Comparison of ENCODE assay signal across 10 cellular contexts in genomic region chrX:36753602-36754001, GRCh38.
"Had no signal": no experiment of that assay in that cellular context is flagged by ENCODE, and none has a peak within 500 bp of the region (broad histone marks: within the 10 kb centered on the region; RNA-seq: fewer than 3 reads in every experiment).

No MANE protein-coding gene starts in this region.

- H3K4me1 Mint-ChIP-seq: GM23338, H9 had no signal

- H3K9me3 ChIP-seq: HAP-1 had no signal

- H3K4me3 ChIP-seq: GM23248, GM23338, HAP-1 had no signal

- H3K36me3 ChIP-seq: HAP-1 had no signal

- H3K4me1 ChIP-seq: HAP-1 had no signal

- H2AFZ ChIP-seq: GM23248, GM23338 had no signal

- DNase-seq: GM23248, GOT3, H7, H9, HCEC 1CT, HFFc6 had no signal

- H3K27ac ChIP-seq: GM23248 had no signal

- H3K4me3 Mint-ChIP-seq: GM23338, H9, HFFc6 had no signal

- FAIRE-seq: H1, H54 had no signal

- H3K9ac ChIP-seq: GM23248 had no signal

- H3K27ac Mint-ChIP-seq: GM23338, H9, HFFc6 had no signal

- H3K9me3 Mint-ChIP-seq: GM23338, HFFc6 had no signal

- H3K4me2 ChIP-seq: GM23338 had no signal
